Comparison of ENCODE assay signal across 8 cellular contexts in the genomic region with DNA sequence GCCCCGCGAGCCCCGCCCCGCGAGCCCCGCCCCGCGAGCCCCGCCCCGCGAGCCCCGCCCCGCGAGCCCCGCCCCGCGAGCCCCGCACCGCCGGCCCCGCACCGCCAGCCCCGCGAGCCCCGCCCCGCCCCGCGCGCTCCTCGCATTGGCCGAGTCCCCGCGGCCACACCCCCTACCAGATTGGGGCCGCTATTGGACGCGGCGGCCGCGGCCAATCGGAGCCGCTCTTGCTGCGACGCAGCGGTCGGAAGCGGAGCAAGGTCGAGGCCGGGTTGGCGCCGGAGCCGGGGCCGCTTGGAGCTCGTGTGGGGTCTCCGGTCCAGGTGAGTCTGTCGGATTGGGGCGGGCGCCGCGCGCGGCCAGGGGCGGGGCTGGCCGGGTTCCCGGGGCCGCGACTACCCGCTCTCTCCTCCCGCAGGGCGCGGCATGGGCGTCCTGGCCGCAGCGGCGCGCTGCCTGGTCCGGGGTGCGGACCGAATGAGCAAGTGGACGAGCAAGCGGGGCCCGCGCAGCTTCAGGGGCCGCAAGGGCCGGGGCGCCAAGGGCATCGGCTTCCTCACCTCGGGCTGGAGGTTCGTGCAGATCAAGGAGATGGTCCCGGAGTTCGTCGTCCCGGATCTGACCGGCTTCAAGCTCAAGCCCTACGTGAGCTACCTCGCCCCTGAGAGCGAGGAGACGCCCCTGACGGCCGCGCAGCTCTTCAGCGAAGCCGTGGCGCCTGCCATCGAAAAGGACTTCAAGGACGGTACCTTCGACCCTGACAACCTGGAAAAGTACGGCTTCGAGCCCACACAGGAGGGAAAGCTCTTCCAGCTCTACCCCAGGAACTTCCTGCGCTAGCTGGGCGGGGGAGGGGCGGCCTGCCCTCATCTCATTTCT. TPM values are rescaled to one million over a fixed set of nuclear protein-coding genes. Genes with fewer than 3 reads are reported as not detected.
A peak's percentile ranks its signal among the peaks of the same experiment; 100 is the strongest.
DNase-seq lines count a peak whose midpoint lies in the region; ATAC-seq, FAIRE-seq and TF ChIP-seq lines count a peak whose summit lies in the region.

A gene (plus strand): TSS at position 224 of the 879 bp plus-strand sequence. CDS start 203 bp downstream, at position 427.

- H3K27ac ChIP-seq in angular gyrus (ENCODE audit: low read depth, low read length), result peak within 1 kb of the TSS; percentile 67

- intact Hi-C loops in T-helper 2 cell treated with Interferon-gamma antibody and Interleukin-4, amounts not matched to agents 100 ng/mL and 5 ng/mL, for 36 hours (cut with micrococcal nuclease), result loop anchor here (1.0 kb wide), 3 partner anchors 38 to 93 kb away; a partner anchor contains a TSS
- intact Hi-C loops in left ventricle myocardium superior (cut with micrococcal nuclease), result no loop called here

- no peak for TF ChIP-seq CTCF in GM12875 (IDR thresholded peaks at IDR 0.05; ENCODE audit: borderline replicate concordance, insufficient read depth, low read depth, low read length)

- FAIRE-seq in urothelium cell line (lab: Jason Lieb, UNC), result no peak

- peak; percentile 13 for DNase-seq in NCI-H1694 (lab: John Stamatoyannopoulos, UW)
- peak; percentile 95 for DNase-seq in left ventricle myocardium superior
- peak; percentile 39 for DNase-seq in pulmonary artery endothelial cell (ENCODE audit: low read depth, low spot score)
- DNase-seq in urothelium cell line (ENCODE audit: low spot score), result peak; percentile 94

- H3K4me3 ChIP-seq in GM12875 (ENCODE audit: low read depth, low read length), result peak within 1 kb of the TSS; percentile 69

- ATAC-seq in HG02759 (IDR thresholded peaks at IDR 0.05; ENCODE audit: unreplicated experiment) (peak; percentile 85), left ventricle myocardium superior (peak; percentile 74)

RNA-seq across cellular contexts. Expression of the gene that starts here (rescaled TPM):
- 39.2 and 42.4 TPM in 2 replicates for total RNA-seq in T-helper 2 cell treated with Interferon-gamma antibody and Interleukin-4, amounts not matched to agents 100 ng/mL and 5 ng/mL, for 36 hours
- total RNA-seq in left ventricle myocardium superior (228 TPM), pulmonary artery endothelial cell (39.9 and 50.6 TPM in 2 replicates)

Comparison
In these comparisons a context has a peak if more than half of its experiments do, and no peak if none do; other contexts are left out.
1. Peak in every context shown above with its lines: DNase-seq, ATAC-seq, H3K4me3 ChIP-seq and H3K27ac ChIP-seq.
2. DNase-seq: peak in every context shown above with its lines; median percentile 95 in left ventricle myocardium superior; 94 in urothelium cell line; 39 in pulmonary artery endothelial cell; 13 in NCI-H1694.